ENCODE assay signal across 1 cellular context in the genomic region with DNA sequence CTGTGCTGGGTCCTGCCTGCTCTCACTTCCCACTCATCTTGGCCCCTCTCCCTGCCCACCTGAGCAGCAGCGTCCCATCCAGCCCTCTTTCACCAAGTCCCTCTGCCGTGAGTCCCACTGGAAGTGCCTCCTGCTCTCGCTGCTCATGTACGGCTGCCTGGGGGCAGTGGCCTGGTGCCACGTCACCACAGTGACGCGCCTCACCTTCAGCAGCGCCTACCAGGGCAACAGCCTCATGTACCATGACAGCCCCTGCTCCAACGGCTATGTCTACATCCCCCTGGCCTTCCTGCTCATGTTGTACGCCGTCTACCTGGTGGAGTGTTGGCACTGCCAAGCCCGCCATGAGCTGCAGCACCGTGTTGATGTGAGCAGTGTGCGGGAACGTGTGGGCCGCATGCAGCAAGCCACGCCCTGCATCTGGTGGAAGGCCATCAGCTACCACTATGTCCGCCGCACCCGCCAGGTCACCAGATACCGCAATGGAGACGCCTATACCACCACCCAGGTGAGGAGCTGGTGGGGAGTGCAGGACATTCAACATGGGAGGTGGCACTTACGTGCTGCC.
TF ChIP-seq lines count a peak whose summit lies in the region.

No MANE protein-coding gene starts in this region.

TF ChIP-seq in H1, 55 proteins besides CTCF, POLR2A, EP300 and RAD21:
- TF ChIP-seq SAP30 (IDR thresholded peaks at IDR 0.05; ENCODE audit: insufficient read depth, insufficient replicate concordance, low read length) = no peak
- TF ChIP-seq, protein P1, sequence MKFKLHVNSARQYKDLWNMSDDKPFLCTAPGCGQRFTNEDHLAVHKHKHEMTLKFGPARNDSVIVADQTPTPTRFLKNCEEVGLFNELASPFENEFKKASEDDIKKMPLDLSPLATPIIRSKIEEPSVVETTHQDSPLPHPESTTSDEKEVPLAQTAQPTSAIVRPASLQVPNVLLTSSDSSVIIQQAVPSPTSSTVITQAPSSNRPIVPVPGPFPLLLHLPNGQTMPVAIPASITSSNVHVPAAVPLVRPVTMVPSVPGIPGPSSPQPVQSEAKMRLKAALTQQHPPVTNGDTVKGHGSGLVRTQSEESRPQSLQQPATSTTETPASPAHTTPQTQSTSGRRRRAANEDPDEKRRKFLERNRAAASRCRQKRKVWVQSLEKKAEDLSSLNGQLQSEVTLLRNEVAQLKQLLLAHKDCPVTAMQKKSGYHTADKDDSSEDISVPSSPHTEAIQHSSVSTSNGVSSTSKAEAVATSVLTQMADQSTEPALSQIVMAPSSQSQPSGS (IDR thresholded peaks at IDR 0.05; ENCODE audit: low read length) = no peak
- TF ChIP-seq ZNF274 (IDR thresholded peaks at IDR 0.05; ENCODE audit: borderline replicate concordance, extremely low read depth, low read length) = no peak
- TF ChIP-seq SIX5 (IDR thresholded peaks at IDR 0.05; ENCODE audit: low read depth, low read length) = no peak
- TF ChIP-seq E2F6 (IDR thresholded peaks at IDR 0.05) = no peak
- TF ChIP-seq CTBP2 (IDR thresholded peaks at IDR 0.05; ENCODE audit: borderline replicate concordance, insufficient read depth, insufficient read length, low read length) = no peak
- no peak for TF ChIP-seq TCF12 (IDR thresholded peaks at IDR 0.05; ENCODE audit: low read depth, low read length)
- no peak for TF ChIP-seq EZH2 (IDR thresholded peaks at IDR 0.05; ENCODE audit: low read depth, low read length, severe bottlenecking)
- TF ChIP-seq KDM4A (IDR thresholded peaks at IDR 0.05; ENCODE audit: low read depth, low read length, severe bottlenecking) = no peak
- no peak for TF ChIP-seq RXRA (IDR thresholded peaks at IDR 0.05; ENCODE audit: insufficient read depth, low read depth, low read length)
- TF ChIP-seq CHD7 (IDR thresholded peaks at IDR 0.05; ENCODE audit: insufficient replicate concordance, low read length) = no peak
